9 cellular contexts compared by ENCODE assay signal in genomic region chr3:16849795-16850194, GRCh38. TPM values are rescaled to one million over a fixed set of nuclear protein-coding genes. Genes with fewer than 3 reads are reported as not detected.
DNase-seq lines count a peak whose midpoint lies in the region; ATAC-seq and TF ChIP-seq lines count a peak whose summit lies in the region.
"Had no signal": no experiment of that assay in that cellular context is flagged by ENCODE, and none has a peak within 500 bp of the region (broad histone marks: within the 10 kb centered on the region; RNA-seq: fewer than 3 reads in every experiment).

No MANE protein-coding gene starts in this region.

- peaks cover 41% of the 10 kb centered on the region for H3K4me1 Mint-ChIP-seq in stimulated activated naive CD8-positive, alpha-beta T cell treated with anti-CD3 and anti-CD28 coated beads, Interleukin-15, Interleukin-2, amounts not matched to agents 100 ng/mL and 50 ng/mL, for 24 hours (ENCODE audit: low read depth)
- peaks cover 25% of the 10 kb centered on the region for H3K4me1 Mint-ChIP-seq in activated CD8-positive, alpha-beta T cell treated with anti-CD3 and anti-CD28 coated beads, Interleukin-2, amount 10 ng/mL, durations not matched to agents 7 days and 5 days (ENCODE audit: low read depth)

- no peak overlapping the region for H3K27ac ChIP-seq in right cardiac atrium (ENCODE audit: low read length)
- H3K27ac ChIP-seq in aorta (ENCODE audit: low read depth in 1 of 2, low read length in 2 of 2) = peak overlapping the region in 1 of 2 donors; percentile 44
- H3K27ac ChIP-seq in ascending aorta = no peak overlapping the region
- no peak overlapping the region for H3K27ac ChIP-seq in suprapubic skin
- H3K27ac ChIP-seq: VCaP had no signal

- H3K4me3 ChIP-seq in right cardiac atrium (ENCODE audit: low read length) (no peak overlapping the region), aorta (ENCODE audit: low read length in 2 of 2) (no peak overlapping the region), ascending aorta (no peak overlapping the region), suprapubic skin (no peak overlapping the region)

- no peak for TF ChIP-seq EP300 in suprapubic skin (IDR thresholded peaks at IDR 0.05)

- H3K9me3 Mint-ChIP-seq in stimulated activated naive CD8-positive, alpha-beta T cell treated with anti-CD3 and anti-CD28 coated beads, Interleukin-15, Interleukin-2, amounts not matched to agents 100 ng/mL and 50 ng/mL, for 24 hours = no peaks in the 10 kb centered on the region
- no peaks in the 10 kb centered on the region for H3K9me3 Mint-ChIP-seq in activated CD8-positive, alpha-beta T cell treated with anti-CD3 and anti-CD28 coated beads, Interleukin-2, amount 10 ng/mL, durations not matched to agents 7 days and 5 days (ENCODE audit: insufficient read depth)

- peak overlapping the region; percentile 54 for H3K4me3 Mint-ChIP-seq in stimulated activated naive CD8-positive, alpha-beta T cell treated with anti-CD3 and anti-CD28 coated beads, Interleukin-15, Interleukin-2, amounts not matched to agents 100 ng/mL and 50 ng/mL, for 24 hours
- H3K4me3 Mint-ChIP-seq in activated CD8-positive, alpha-beta T cell treated with anti-CD3 and anti-CD28 coated beads, Interleukin-2, amount 10 ng/mL, durations not matched to agents 7 days and 5 days = no peak overlapping the region

- WGBS in right cardiac atrium = 29% methylated on average over 3 of the region's 3 CpGs
- 2 to 4% methylated on average over 3 of the region's 3 CpGs for WGBS in aorta, 2 donors
- WGBS in suprapubic skin = 15% methylated on average over 3 of the region's 3 CpGs

- CTCF ChIA-PET in activated CD8-positive, alpha-beta T cell treated with anti-CD3 and anti-CD28 coated beads, Interleukin-2, amount 10 ng/mL, durations not matched to agents 7 days and 5 days (lab: Charles Lee) = interaction anchor here (1.0 to 1.5 kb wide), 2 partner anchors 24 to 34 kb away, joined by 3 to 6 read pairs; partner anchors contain the start of gene PLCL2

- H3K36me3 Mint-ChIP-seq in stimulated activated naive CD8-positive, alpha-beta T cell treated with anti-CD3 and anti-CD28 coated beads, Interleukin-15, Interleukin-2, amounts not matched to agents 100 ng/mL and 50 ng/mL, for 24 hours (ENCODE audit: low read depth) = no peaks in the 10 kb centered on the region
- no peaks in the 10 kb centered on the region for H3K36me3 Mint-ChIP-seq in activated CD8-positive, alpha-beta T cell treated with anti-CD3 and anti-CD28 coated beads, Interleukin-2, amount 10 ng/mL, durations not matched to agents 7 days and 5 days (ENCODE audit: low read depth)

- H3K27ac Mint-ChIP-seq in stimulated activated naive CD8-positive, alpha-beta T cell treated with anti-CD3 and anti-CD28 coated beads, Interleukin-15, Interleukin-2, amounts not matched to agents 100 ng/mL and 50 ng/mL, for 24 hours = peak overlapping the region; percentile 69
- peak overlapping the region; percentile 43 for H3K27ac Mint-ChIP-seq in activated CD8-positive, alpha-beta T cell treated with anti-CD3 and anti-CD28 coated beads, Interleukin-2, amount 10 ng/mL, durations not matched to agents 7 days and 5 days

- no peak for DNase-seq in stimulated activated naive CD8-positive, alpha-beta T cell treated with anti-CD3 and anti-CD28 coated beads, Interleukin-15, Interleukin-2, amounts not matched to agents 100 U/mL and 50 U/mL, for 24 hours
- no peak for DNase-seq in activated CD8-positive, alpha-beta T cell treated with anti-CD3 and anti-CD28 coated beads, Interleukin-2, amount 10 ng/mL, durations not matched to agents 7 days and 5 days
- DNase-seq in right cardiac atrium = peak in 1 of 3 donors; percentile 44
- DNase-seq in aorta = no peak
- DNase-seq in ascending aorta (ENCODE audit: low spot score in 2 of 2) = no peak
- no peak for DNase-seq in suprapubic skin (ENCODE audit: low spot score in 2 of 2)

- intact Hi-C loops in right cardiac atrium (cut with DNase I) (no loop called here), aorta (cut with DNase I) (no loop called here), ascending aorta (cut with DNase I) (no loop called here)

- no peak for ATAC-seq in stimulated activated naive CD8-positive, alpha-beta T cell treated with anti-CD3 and anti-CD28 coated beads, Interleukin-15, Interleukin-2, amounts not matched to agents 100 U/mL and 50 U/mL, for 24 hours
- ATAC-seq in activated CD8-positive, alpha-beta T cell treated with anti-CD3 and anti-CD28 coated beads, Interleukin-2, amount 10 ng/mL, durations not matched to agents 7 days and 5 days = peak; percentile 41
- ATAC-seq in right cardiac atrium (peak; percentile 64 to 77), aorta (ENCODE audit: low FRiP score) (peak; percentile 62), HG02981 (IDR thresholded peaks at IDR 0.05; ENCODE audit: unreplicated experiment) (no peak)

- no peaks in the 10 kb centered on the region for H3K27me3 ChIP-seq in right cardiac atrium (ENCODE audit: control insufficient read depth, insufficient read depth)
- H3K27me3 ChIP-seq in aorta (ENCODE audit: control insufficient read depth in 1 of 2, insufficient read depth in 2 of 2, low read length in 1 of 2) = no peaks in the 10 kb centered on the region
- H3K27me3 ChIP-seq in ascending aorta = no peaks in the 10 kb centered on the region
- H3K27me3 ChIP-seq in suprapubic skin = no peaks in the 10 kb centered on the region

- TF ChIP-seq CTCF in ascending aorta (IDR thresholded peaks at IDR 0.05) (no peak), suprapubic skin (IDR thresholded peaks at IDR 0.05) (no peak)

- H3K27me3 Mint-ChIP-seq in stimulated activated naive CD8-positive, alpha-beta T cell treated with anti-CD3 and anti-CD28 coated beads, Interleukin-15, Interleukin-2, amounts not matched to agents 100 ng/mL and 50 ng/mL, for 24 hours = no peaks in the 10 kb centered on the region
- no peaks in the 10 kb centered on the region for H3K27me3 Mint-ChIP-seq in activated CD8-positive, alpha-beta T cell treated with anti-CD3 and anti-CD28 coated beads, Interleukin-2, amount 10 ng/mL, durations not matched to agents 7 days and 5 days (ENCODE audit: low read depth)

- H3K36me3 ChIP-seq in aorta (ENCODE audit: control insufficient read depth in 1 of 2, insufficient read depth in 2 of 2, low read length in 1 of 2) = no peaks in the 10 kb centered on the region
- H3K36me3 ChIP-seq in ascending aorta = no peaks in the 10 kb centered on the region
- no peaks in the 10 kb centered on the region for H3K36me3 ChIP-seq in suprapubic skin

- no peak for TF ChIP-seq POLR2A in suprapubic skin (IDR thresholded peaks at IDR 0.05)

- no peaks in the 10 kb centered on the region for H3K9me3 ChIP-seq in right cardiac atrium (ENCODE audit: control insufficient read depth, low read length)
- no peaks in the 10 kb centered on the region for H3K9me3 ChIP-seq in aorta (ENCODE audit: control insufficient read depth, low read length)
- H3K9me3 ChIP-seq in ascending aorta = no peaks in the 10 kb centered on the region
- H3K9me3 ChIP-seq in suprapubic skin = no peaks in the 10 kb centered on the region

- no peaks in the 10 kb centered on the region for H3K4me1 ChIP-seq in right cardiac atrium (ENCODE audit: control insufficient read depth, insufficient read depth, low read length)
- peaks cover 0 to 4% of the 10 kb centered on the region in 2 donors for H3K4me1 ChIP-seq in aorta (ENCODE audit: control insufficient read depth in 1 of 2, insufficient read depth in 2 of 2, low read length in 2 of 2)
- H3K4me1 ChIP-seq in ascending aorta = peaks cover 0 to 3% of the 10 kb centered on the region in 2 donors
- H3K4me1 ChIP-seq in suprapubic skin = no peaks in the 10 kb centered on the region

- POLR2A ChIA-PET in activated CD8-positive, alpha-beta T cell treated with anti-CD3 and anti-CD28 coated beads, Interleukin-2, amount 10 ng/mL, durations not matched to agents 7 days and 5 days (lab: Charles Lee) = interaction anchor here (0.6 to 1.0 kb wide), 3 partner anchors 19 to 36 kb away, joined by 3 to 5 read pairs (median 3); no protein-coding TSS in a partner anchor

RNA-seq across cellular contexts. Expression of gene PLCL2, which starts 35.0 kb away (rescaled TPM):
- 10 to 100 TPM; 33.9 to 35.8 TPM for total RNA-seq in activated CD8-positive, alpha-beta T cell treated with anti-CD3 and anti-CD28 coated beads, Interleukin-2, amount 10 ng/mL, durations not matched to agents 7 days and 5 days
- total RNA-seq in right cardiac atrium = 10 to 100 TPM; 36.7 to 47.4 (median 37.0) TPM
- 12.5 TPM for polyA plus RNA-seq in right cardiac atrium
- total RNA-seq in aorta = 10 to 100 TPM; 10.5 to 16.7 TPM
- polyA plus RNA-seq in aorta = 1 to 10 TPM; 2.1 to 3.4 TPM
- total RNA-seq in ascending aorta = 2.9 TPM
- total RNA-seq in suprapubic skin = 1 to 10 TPM; 1.5 to 4.2 (median 1.9) TPM

Comparison
In these comparisons a context has a peak if more than half of its experiments do, and no peak if none do; other contexts are left out.
1. ATAC-seq: peak in activated CD8-positive, alpha-beta T cell treated with anti-CD3 and anti-CD28 coated beads, Interleukin-2, amount 10 ng/mL, durations not matched to agents 7 days and 5 days (single experiment), right cardiac atrium (2 of 2) and aorta (single experiment); none in stimulated activated naive CD8-positive, alpha-beta T cell treated with anti-CD3 and anti-CD28 coated beads, Interleukin-15, Interleukin-2, amounts not matched to agents 100 U/mL and 50 U/mL, for 24 hours (single experiment) and HG02981 (single experiment).